ENCODE assay signal across 1 cellular context in the genomic region with DNA sequence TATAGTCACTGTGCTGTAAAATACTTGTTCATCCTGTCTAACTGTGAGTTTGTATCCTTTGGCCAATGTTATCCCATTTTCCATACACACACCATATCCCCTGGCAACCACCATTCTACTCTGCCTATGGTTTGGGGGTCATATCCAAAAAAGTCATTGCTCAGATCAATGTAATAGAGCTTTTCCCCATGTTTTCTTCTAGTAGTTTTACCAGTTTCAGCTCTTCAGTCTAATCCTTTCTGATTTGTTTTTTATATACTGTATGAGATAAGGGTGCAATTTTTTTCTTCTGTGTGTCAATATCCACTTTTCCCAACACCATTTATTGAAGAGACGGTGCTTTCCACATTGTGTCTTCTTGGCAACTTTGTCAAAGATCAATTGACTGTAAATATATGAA.
TF ChIP-seq lines count a peak whose summit lies in the region.

No MANE protein-coding gene starts in this region.

TF ChIP-seq in K562, 482 proteins besides CTCF, POLR2A, EP300 and RAD21:
- peak; percentile 97 for TF ChIP-seq ZNF583 (CRISPR knock-in tag; IDR thresholded peaks at IDR 0.05)
- no peak for TF ChIP-seq BACH1 (tag; IDR thresholded peaks at IDR 0.05)
- no peak for TF ChIP-seq ATF4 (CRISPR knock-in tag; IDR thresholded peaks at IDR 0.05)
- TF ChIP-seq ZNF436 (CRISPR knock-in tag; IDR thresholded peaks at IDR 0.05), result no peak
- TF ChIP-seq FOXA3 (CRISPR knock-in tag; conservative IDR thresholded peaks at IDR 0.05 in 1 of 2, IDR thresholded peaks at IDR 0.05 in 1 of 2), result no peak
- TF ChIP-seq ZKSCAN1 (IDR thresholded peaks at IDR 0.05; ENCODE audit: low read depth, low read length), result no peak
- TF ChIP-seq SLC30A9 (CRISPR knock-in tag; IDR thresholded peaks at IDR 0.05), result no peak
